Comparison of ENCODE assay signal across 1 cellular context in genomic region chrX:87516716-87517115, GRCh38.
TF ChIP-seq lines count a peak whose summit lies in the region.

No MANE protein-coding gene starts in this region.

TF ChIP-seq in GM23338, 12 proteins besides CTCF, POLR2A, EP300 and RAD21 (continued from another document):
- no peak for TF ChIP-seq ZNF462 (CRISPR knock-in tag; IDR thresholded peaks at IDR 0.05)
- TF ChIP-seq CREB1 (CRISPR knock-in tag; IDR thresholded peaks at IDR 0.05; ENCODE audit: low read depth), result no peak
- no peak for TF ChIP-seq ZNF331 (CRISPR knock-in tag; IDR thresholded peaks at IDR 0.05; ENCODE audit: low read depth)
